14 cellular contexts compared by ENCODE assay signal in genomic region chr15:64930778-64931240, GRCh38. TPM values are rescaled to one million over a fixed set of nuclear protein-coding genes. Genes with fewer than 3 reads are reported as not detected.
DNase-seq lines count a peak whose midpoint lies in the region; ATAC-seq and TF ChIP-seq lines count a peak whose summit lies in the region.
"Had no signal": no experiment of that assay in that cellular context is flagged by ENCODE, and none has a peak within 500 bp of the region (broad histone marks: within the 10 kb centered on the region; RNA-seq: fewer than 3 reads in every experiment).

No MANE protein-coding gene starts in this region.

- no peaks in the 10 kb centered on the region for H3K9me3 Mint-ChIP-seq in activated CD8-positive, alpha-beta T cell treated with anti-CD3 and anti-CD28 coated beads, Interleukin-2, amount 10 ng/mL, durations not matched to agents 7 days and 5 days (ENCODE audit: insufficient read depth)
- no peaks in the 10 kb centered on the region for H3K9me3 Mint-ChIP-seq in activated CD8-positive, alpha-beta T cell treated with anti-CD3 and anti-CD28 coated beads for 36 hours
- H3K9me3 Mint-ChIP-seq in stimulated activated effector memory CD8-positive, alpha-beta T cell treated with anti-CD3 and anti-CD28 coated beads, Interleukin-12 subunit alpha, Interleukin-12 subunit beta, amount 100 ng/mL, for 72 hours, result no peaks in the 10 kb centered on the region
- H3K9me3 Mint-ChIP-seq: activated T-helper 1 cell treated with anti-CD3 and anti-CD28 coated beads, Interleukin-12 subunit alpha, Interleukin-12 subunit beta, Interleukin-2, Interleukin-4 antibody, amounts not matched to agents 30 ng/mL and 10 ng/mL and 1 ng/mL, durations not matched to agents 14 hours and 24 hours and 36 hours had no signal

- no peak for TF ChIP-seq CTCF in activated CD8-positive, alpha-beta T cell treated with anti-CD3 and anti-CD28 coated beads for 36 hours (IDR thresholded peaks at IDR 0.05)
- TF ChIP-seq CTCF in SK-N-SH (IDR thresholded peaks at IDR 0.05) (no peak), fibroblast of villous mesenchyme (IDR thresholded peaks at IDR 0.05; ENCODE audit: insufficient read depth, low read depth, low read length) (no peak), omental fat pad (IDR thresholded peaks at IDR 0.05) (no peak)

- H3K36me3 ChIP-seq in SK-N-SH (replicated peaks in 1 of 2; ENCODE audit: control insufficient read depth in 1 of 2, insufficient read depth in 2 of 2, low read length in 1 of 2) (no peaks in the 10 kb centered on the region), aorta (ENCODE audit: control insufficient read depth in 1 of 2, insufficient read depth in 2 of 2, low read length in 1 of 2) (no peaks in the 10 kb centered on the region)
- H3K36me3 ChIP-seq: pancreas had no signal

- no peaks in the 10 kb centered on the region for H3F3A ChIP-seq in SK-N-SH (replicated peaks; ENCODE audit: insufficient read depth)

- peaks cover 4% of the 10 kb centered on the region for H3K36me3 Mint-ChIP-seq in activated CD8-positive, alpha-beta T cell treated with anti-CD3 and anti-CD28 coated beads, Interleukin-2, amount 10 ng/mL, durations not matched to agents 7 days and 5 days (ENCODE audit: low read depth)
- no peaks in the 10 kb centered on the region for H3K36me3 Mint-ChIP-seq in activated CD8-positive, alpha-beta T cell treated with anti-CD3 and anti-CD28 coated beads for 36 hours (ENCODE audit: low read depth)
- peaks cover 26% of the 10 kb centered on the region for H3K36me3 Mint-ChIP-seq in stimulated activated effector memory CD8-positive, alpha-beta T cell treated with anti-CD3 and anti-CD28 coated beads, Interleukin-12 subunit alpha, Interleukin-12 subunit beta, amount 100 ng/mL, for 72 hours

- H3K27me3 ChIP-seq in SK-N-SH (ENCODE audit: insufficient read depth) (no peaks in the 10 kb centered on the region), aorta (ENCODE audit: control insufficient read depth in 1 of 2, insufficient read depth in 2 of 2, low read length in 1 of 2) (no peaks in the 10 kb centered on the region)
- H3K27me3 ChIP-seq: pancreas, tibial nerve had no signal

- H3K9ac ChIP-seq in SK-N-SH, result no peak overlapping the region

- H3K4me3 ChIP-seq in SK-N-SH (ENCODE audit: low read depth in 2 of 2, low read length in 1 of 2) (no peak overlapping the region), fibroblast of villous mesenchyme (ENCODE audit: low read depth, low read length) (no peak overlapping the region), aorta (ENCODE audit: low read length in 2 of 2) (no peak overlapping the region)
- H3K4me3 ChIP-seq: pancreas, tibial nerve had no signal

- ATAC-seq in activated CD8-positive, alpha-beta T cell treated with anti-CD3 and anti-CD28 coated beads, Interleukin-2, amount 10 ng/mL, durations not matched to agents 7 days and 5 days, result no peak
- ATAC-seq in activated CD8-positive, alpha-beta T cell treated with anti-CD3 and anti-CD28 coated beads for 36 hours, result no peak
- no peak for ATAC-seq in stimulated activated effector memory CD8-positive, alpha-beta T cell treated with anti-CD3 and anti-CD28 coated beads, Interleukin-12 subunit alpha, Interleukin-12 subunit beta, amount 100 ng/mL, for 72 hours
- no peak for ATAC-seq in omental fat pad (ENCODE audit: low FRiP score)
- ATAC-seq in aorta (ENCODE audit: low FRiP score), result no peak
- ATAC-seq: pancreas had no signal

- H3K4me2 ChIP-seq in SK-N-SH, result no peak overlapping the region; the same call in 1 of the 2 replicates

- POLR2A ChIA-PET in activated CD8-positive, alpha-beta T cell treated with anti-CD3 and anti-CD28 coated beads, Interleukin-2, amount 10 ng/mL, durations not matched to agents 7 days and 5 days (lab: Charles Lee), result no interaction called here
- POLR2A ChIA-PET in activated CD8-positive, alpha-beta T cell treated with anti-CD3 and anti-CD28 coated beads for 36 hours (lab: Charles Lee), result no interaction called here
- POLR2A ChIA-PET in SK-N-SH (lab: Yijun Ruan, JAX), result no interaction called here

- no peak overlapping the region for H3K4me3 Mint-ChIP-seq in activated CD8-positive, alpha-beta T cell treated with anti-CD3 and anti-CD28 coated beads, Interleukin-2, amount 10 ng/mL, durations not matched to agents 7 days and 5 days
- H3K4me3 Mint-ChIP-seq in activated CD8-positive, alpha-beta T cell treated with anti-CD3 and anti-CD28 coated beads for 36 hours, result no peak overlapping the region
- no peak overlapping the region for H3K4me3 Mint-ChIP-seq in stimulated activated effector memory CD8-positive, alpha-beta T cell treated with anti-CD3 and anti-CD28 coated beads, Interleukin-12 subunit alpha, Interleukin-12 subunit beta, amount 100 ng/mL, for 72 hours
- H3K4me3 Mint-ChIP-seq: activated T-helper 1 cell treated with anti-CD3 and anti-CD28 coated beads, Interleukin-12 subunit alpha, Interleukin-12 subunit beta, Interleukin-2, Interleukin-4 antibody, amounts not matched to agents 30 ng/mL and 10 ng/mL and 1 ng/mL, durations not matched to agents 14 hours and 24 hours and 36 hours had no signal

- no peak overlapping the region for H2AFZ ChIP-seq in SK-N-SH (ENCODE audit: low read depth)

- no peak for TF ChIP-seq RAD21 in SK-N-SH (IDR thresholded peaks at IDR 0.05; ENCODE audit: low read length)

- H3K4me1 Mint-ChIP-seq in activated CD8-positive, alpha-beta T cell treated with anti-CD3 and anti-CD28 coated beads, Interleukin-2, amount 10 ng/mL, durations not matched to agents 7 days and 5 days (ENCODE audit: low read depth), result peaks cover 10% of the 10 kb centered on the region
- H3K4me1 Mint-ChIP-seq in activated CD8-positive, alpha-beta T cell treated with anti-CD3 and anti-CD28 coated beads for 36 hours (ENCODE audit: low read depth), result no peaks in the 10 kb centered on the region
- H3K4me1 Mint-ChIP-seq in stimulated activated effector memory CD8-positive, alpha-beta T cell treated with anti-CD3 and anti-CD28 coated beads, Interleukin-12 subunit alpha, Interleukin-12 subunit beta, amount 100 ng/mL, for 72 hours, result peaks cover 6% of the 10 kb centered on the region

- H3K9me2 ChIP-seq in SK-N-SH, result no peaks in the 10 kb centered on the region

- H3K27ac ChIP-seq in SK-N-SH (ENCODE audit: low read depth in 2 of 2, low read length in 1 of 2) (no peak overlapping the region), aorta (ENCODE audit: low read depth in 1 of 2, low read length in 2 of 2) (no peak overlapping the region)
- H3K27ac ChIP-seq: pancreas, tibial nerve had no signal

- H3K9me3 ChIP-seq in SK-N-SH (no peaks in the 10 kb centered on the region), aorta (ENCODE audit: control insufficient read depth, low read length) (no peaks in the 10 kb centered on the region)
- H3K9me3 ChIP-seq: pancreas, tibial nerve had no signal

- H3K79me2 ChIP-seq in SK-N-SH (ENCODE audit: insufficient read depth), result no peaks in the 10 kb centered on the region

- WGBS in SK-N-SH (ENCODE audit: low lambda C conversion rate), result 93% methylated on average over 4 of the region's 11 CpGs
- WGBS in aorta, 2 donors, result 77 to 82% methylated on average over 11 of the region's 11 CpGs

- no peak for TF ChIP-seq EP300 in SK-N-SH (IDR thresholded peaks at IDR 0.05; ENCODE audit: borderline replicate concordance in 1 of 2, low read depth in 1 of 2, low read length in 1 of 2)

- intact Hi-C loops in activated CD8-positive, alpha-beta T cell treated with anti-CD3 and anti-CD28 coated beads for 36 hours (cut with micrococcal nuclease), result no loop called here
- intact Hi-C loops in aorta (cut with DNase I), result no loop called here

- DNase-seq in activated CD8-positive, alpha-beta T cell treated with anti-CD3 and anti-CD28 coated beads, Interleukin-2, amount 10 ng/mL, durations not matched to agents 7 days and 5 days, result peak; percentile 16
- DNase-seq in activated CD8-positive, alpha-beta T cell treated with anti-CD3 and anti-CD28 coated beads for 36 hours, result no peak
- DNase-seq in SK-N-SH (no peak), fibroblast of villous mesenchyme (ENCODE audit: low read depth) (peak; percentile 64), omental fat pad (ENCODE audit: low spot score) (no peak), SW 1271 (lab: John Stamatoyannopoulos, UW) (no peak), aorta (no peak)
- DNase-seq in stimulated activated effector memory CD8-positive, alpha-beta T cell treated with anti-CD3 and anti-CD28 coated beads, Interleukin-12 subunit alpha, Interleukin-12 subunit beta, amount 100 ng/mL, for 72 hours (ENCODE audit: low spot score in 2 of 2), result peak in 1 of 2 donors; percentile 37
- DNase-seq: activated CD4-positive, CD25-positive, alpha-beta regulatory T cell treated with anti-CD3 and anti-CD28 coated beads, Interleukin-2, amount 50 U/mL, for 72 hours; anterior cingulate cortex; pancreas; stimulated activated CD4-positive, alpha-beta T cell treated with anti-CD3 and anti-CD28 coated beads, Interleukin-15, amount 100 ng/mL, for 24 hours had no signal

- CTCF ChIA-PET in activated CD8-positive, alpha-beta T cell treated with anti-CD3 and anti-CD28 coated beads, Interleukin-2, amount 10 ng/mL, durations not matched to agents 7 days and 5 days (lab: Charles Lee), result no interaction called here
- CTCF ChIA-PET in activated CD8-positive, alpha-beta T cell treated with anti-CD3 and anti-CD28 coated beads for 36 hours (lab: Charles Lee), result no interaction called here
- CTCF ChIA-PET in SK-N-SH (lab: Yijun Ruan, JAX), result no interaction called here

- H4K20me1 ChIP-seq in SK-N-SH (ENCODE audit: insufficient read depth), result no peaks in the 10 kb centered on the region

- H3K27ac Mint-ChIP-seq in activated CD8-positive, alpha-beta T cell treated with anti-CD3 and anti-CD28 coated beads, Interleukin-2, amount 10 ng/mL, durations not matched to agents 7 days and 5 days, result no peak overlapping the region
- H3K27ac Mint-ChIP-seq in activated CD8-positive, alpha-beta T cell treated with anti-CD3 and anti-CD28 coated beads for 36 hours, result no peak overlapping the region
- peak overlapping the region; percentile 46 for H3K27ac Mint-ChIP-seq in stimulated activated effector memory CD8-positive, alpha-beta T cell treated with anti-CD3 and anti-CD28 coated beads, Interleukin-12 subunit alpha, Interleukin-12 subunit beta, amount 100 ng/mL, for 72 hours
- H3K27ac Mint-ChIP-seq: activated T-helper 1 cell treated with anti-CD3 and anti-CD28 coated beads, Interleukin-12 subunit alpha, Interleukin-12 subunit beta, Interleukin-2, Interleukin-4 antibody, amounts not matched to agents 30 ng/mL and 10 ng/mL and 1 ng/mL, durations not matched to agents 14 hours and 24 hours and 36 hours had no signal

- H3K4me1 ChIP-seq in SK-N-SH (ENCODE audit: control insufficient read depth in 1 of 2, insufficient read depth in 2 of 2, low read depth in 1 of 2, low read length in 1 of 2), result peaks cover 0 to 12% of the 10 kb centered on the region in 2 experiments; a peak in 1 of 4 replicates
- no peaks in the 10 kb centered on the region for H3K4me1 ChIP-seq in aorta (ENCODE audit: control insufficient read depth in 1 of 2, insufficient read depth in 2 of 2, low read length in 2 of 2)
- H3K4me1 ChIP-seq: pancreas had no signal

- no peaks in the 10 kb centered on the region for H3K27me3 Mint-ChIP-seq in activated CD8-positive, alpha-beta T cell treated with anti-CD3 and anti-CD28 coated beads, Interleukin-2, amount 10 ng/mL, durations not matched to agents 7 days and 5 days (ENCODE audit: low read depth)
- no peaks in the 10 kb centered on the region for H3K27me3 Mint-ChIP-seq in activated CD8-positive, alpha-beta T cell treated with anti-CD3 and anti-CD28 coated beads for 36 hours

RNA-seq across cellular contexts. Expression of gene ANKDD1A, which starts 19.1 kb away (rescaled TPM):
- total RNA-seq in activated CD8-positive, alpha-beta T cell treated with anti-CD3 and anti-CD28 coated beads, Interleukin-2, amount 10 ng/mL, durations not matched to agents 7 days and 5 days, result 1 to 10 TPM; 9.1 to 9.5 TPM
- total RNA-seq in activated CD8-positive, alpha-beta T cell treated with anti-CD3 and anti-CD28 coated beads for 36 hours, result 1 to 10 TPM; 3.4 to 4.3 TPM
- polyA plus RNA-seq in SK-N-SH (2012; rRNA removed) (7.2 and 8.6 TPM in 2 replicates), aorta (10 to 100 TPM; 11.1 to 14.7 TPM)
- 3.2 and 4.5 TPM in 2 replicates for polyA plus RNA-seq in SK-N-SH (2012; cell fraction: cytosol; rRNA removed)
- polyA plus RNA-seq in SK-N-SH (2012; cell fraction: nucleus; rRNA removed), result 23.7 and 25.9 TPM in 2 replicates
- total RNA-seq in fibroblast of villous mesenchyme (3.9 and 7.1 TPM in 2 replicates), omental fat pad (10 to 100 TPM in 1 of 4 donors, 1 to 10 TPM in 3; 5.9 to 18.5 (median 7.5) TPM), aorta (10 to 100 TPM; 22.3 to 29.2 TPM)

RNA-seq across cellular contexts. Expression of gene SPG21, which starts 58.9 kb away (rescaled TPM):
- total RNA-seq in activated CD8-positive, alpha-beta T cell treated with anti-CD3 and anti-CD28 coated beads, Interleukin-2, amount 10 ng/mL, durations not matched to agents 7 days and 5 days, result 10 to 100 TPM; 53.8 to 55.1 TPM
- total RNA-seq in activated CD8-positive, alpha-beta T cell treated with anti-CD3 and anti-CD28 coated beads for 36 hours, result 10 to 100 TPM; 72.3 to 73.0 TPM
- polyA plus RNA-seq in SK-N-SH (2012; rRNA removed), result 56.5 and 57.1 TPM in 2 replicates
- 70.2 and 70.8 TPM in 2 replicates for polyA plus RNA-seq in SK-N-SH (2012; cell fraction: cytosol; rRNA removed)
- polyA plus RNA-seq in SK-N-SH (2012; cell fraction: nucleus; rRNA removed), result 27.5 and 39.7 TPM in 2 replicates
- 110 and 130 TPM in 2 replicates for total RNA-seq in fibroblast of villous mesenchyme
- 10 to 100 TPM; 72.9 to 93.9 (median 84.7) TPM for total RNA-seq in omental fat pad
- total RNA-seq in aorta, result 10 to 100 TPM; 58.0 to 77.0 TPM
- 10 to 100 TPM; 54.6 to 72.6 TPM for polyA plus RNA-seq in aorta

Comparison
In these comparisons a context has a peak if more than half of its experiments do, and no peak if none do; other contexts are left out.
1. DNase-seq: peak in activated CD8-positive, alpha-beta T cell treated with anti-CD3 and anti-CD28 coated beads, Interleukin-2, amount 10 ng/mL, durations not matched to agents 7 days and 5 days (single experiment) and fibroblast of villous mesenchyme (single experiment); none in activated CD8-positive, alpha-beta T cell treated with anti-CD3 and anti-CD28 coated beads for 36 hours (single experiment), SK-N-SH (single experiment), omental fat pad (single experiment), SW 1271 (0 of 2) and aorta (0 of 2).